21 cellular contexts compared by ENCODE assay signal in the genomic region with DNA sequence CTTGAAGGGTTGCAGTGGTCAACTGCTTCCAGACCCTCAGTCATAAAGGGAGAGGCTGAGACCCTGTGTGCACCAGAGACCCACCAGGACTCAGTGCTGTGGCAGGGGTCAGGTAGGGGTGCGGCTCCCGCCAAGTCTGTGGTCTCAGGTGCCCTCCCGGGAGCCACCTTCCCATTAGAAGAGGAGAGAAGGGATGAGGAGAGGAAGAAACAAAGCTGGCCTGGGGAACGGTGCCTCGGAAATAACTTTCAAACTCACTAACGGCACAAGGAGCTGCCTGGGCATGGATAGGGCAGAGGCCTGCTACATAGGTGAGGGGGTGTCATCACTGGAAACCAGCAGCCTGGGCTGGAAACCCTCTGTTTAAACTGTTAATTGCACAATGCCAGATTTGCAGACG.
A peak's percentile ranks its signal among the peaks of the same experiment; 100 is the strongest.
DNase-seq lines count a peak whose midpoint lies in the region; ATAC-seq, FAIRE-seq and TF ChIP-seq lines count a peak whose summit lies in the region.
"Had no signal": no experiment of that assay in that cellular context is flagged by ENCODE, and none has a peak within 500 bp of the region (broad histone marks: within the 10 kb centered on the region; RNA-seq: fewer than 3 reads in every experiment).

No MANE protein-coding gene starts in this region.

- no peaks in the 10 kb centered on the region for H3K27me3 Mint-ChIP-seq in WTC11 (ENCODE audit: low read depth)
- H3K27me3 Mint-ChIP-seq in osteocyte (ENCODE audit: unreplicated experiment), result no peaks in the 10 kb centered on the region
- H3K27me3 Mint-ChIP-seq: CD8-positive, alpha-beta memory T cell had no signal

- H3K9me3 Mint-ChIP-seq in WTC11, result no peaks in the 10 kb centered on the region
- H3K9me3 Mint-ChIP-seq in osteocyte (ENCODE audit: unreplicated experiment), result no peaks in the 10 kb centered on the region

- 80% methylated on average over 7 of the region's 7 CpGs for WGBS in right cardiac atrium
- WGBS in aorta, 2 donors, result 84 to 87% methylated on average over 7 of the region's 7 CpGs

- peak; percentile 21 for DNase-seq in Right ventricle myocardium superior
- DNase-seq in right cardiac atrium, result no peak
- peak; percentile 3 for DNase-seq in WTC11 (ENCODE audit: low spot score)
- DNase-seq in osteocyte (ENCODE audit: extremely low spot score, unreplicated experiment), result peak; percentile 46
- peak; percentile 2 to 34 for DNase-seq in aorta
- no peak for DNase-seq in RCC 7860 (ENCODE audit: low spot score)
- no peak for DNase-seq in NCI-H187 treated with DMSO at 0.1 percent for 48 hours (lab: John Stamatoyannopoulos, UW)
- no peak for DNase-seq in activated CD8-positive, alpha-beta memory T cell treated with anti-CD3 and anti-CD28 coated beads, Interleukin-2, amount 50 U/mL, for 4 hours
- DNase-seq: C1 segment of cervical spinal cord; CD8-positive, alpha-beta memory T cell; DMS53; EL; NCI-H1694 treated with DMSO at 0.1 percent for 48 hours; NCI-H2227 treated with DMSO at 0.1 percent for 48 hours; NCI-H524; PC-9 had no signal

- no peak overlapping the region for H3K27ac ChIP-seq in right cardiac atrium (ENCODE audit: low read length)
- no peak overlapping the region for H3K27ac ChIP-seq in aorta (ENCODE audit: low read depth in 1 of 2, low read length in 2 of 2)
- H3K27ac ChIP-seq: PC-9 had no signal

- POLR2A ChIA-PET in WTC11 (lab: Charles Lee), result no interaction called here

- H3K4me3 ChIP-seq in right cardiac atrium (ENCODE audit: low read length) (no peak overlapping the region), aorta (ENCODE audit: low read length in 2 of 2) (no peak overlapping the region)
- H3K4me3 ChIP-seq: GM12878, K562, PC-9 had no signal

- no peak for ATAC-seq in Right ventricle myocardium superior (ENCODE audit: poor library complexity)
- no peak for ATAC-seq in right cardiac atrium
- ATAC-seq in WTC11, result no peak
- ATAC-seq in aorta (ENCODE audit: low FRiP score), result no peak
- ATAC-seq: GM12878, K562 had no signal

- H3K9me3 ChIP-seq in right cardiac atrium (ENCODE audit: control insufficient read depth, low read length) (no peaks in the 10 kb centered on the region), aorta (ENCODE audit: control insufficient read depth, low read length) (no peaks in the 10 kb centered on the region)

- H3K36me3 ChIP-seq in aorta (ENCODE audit: control insufficient read depth in 1 of 2, insufficient read depth in 2 of 2, low read length in 1 of 2), result no peaks in the 10 kb centered on the region

- no peak overlapping the region for H3K4me3 Mint-ChIP-seq in WTC11
- H3K4me3 Mint-ChIP-seq in osteocyte (ENCODE audit: unreplicated experiment), result no peak overlapping the region
- H3K4me3 Mint-ChIP-seq: CD8-positive, alpha-beta memory T cell had no signal

- CTCF ChIA-PET in WTC11 (lab: Charles Lee), result interaction anchor here (3.2 kb wide), 1 partner anchor 53 kb away, joined by 8 read pairs; no protein-coding TSS in a partner anchor

- H3K4me1 Mint-ChIP-seq in WTC11 (no peaks in the 10 kb centered on the region), osteocyte (ENCODE audit: unreplicated experiment) (no peaks in the 10 kb centered on the region)
- H3K4me1 Mint-ChIP-seq: CD8-positive, alpha-beta memory T cell had no signal

- TF ChIP-seq CTCF in WTC11 (IDR thresholded peaks at IDR 0.05) (no peak), osteocyte (IDR thresholded peaks at IDR 0.05) (no peak)

- intact Hi-C loops in Right ventricle myocardium superior (cut with DNase I) (no loop called here), right cardiac atrium (cut with DNase I) (no loop called here), aorta (cut with DNase I) (no loop called here)

- H3K27me3 ChIP-seq in right cardiac atrium (ENCODE audit: control insufficient read depth, insufficient read depth) (no peaks in the 10 kb centered on the region), aorta (ENCODE audit: control insufficient read depth in 1 of 2, insufficient read depth in 2 of 2, low read length in 1 of 2) (no peaks in the 10 kb centered on the region)

- H3K27ac Mint-ChIP-seq in WTC11 (no peak overlapping the region), osteocyte (ENCODE audit: unreplicated experiment) (no peak overlapping the region)
- H3K27ac Mint-ChIP-seq: CD8-positive, alpha-beta memory T cell had no signal

- H3K4me1 ChIP-seq in right cardiac atrium (ENCODE audit: control insufficient read depth, insufficient read depth, low read length), result no peaks in the 10 kb centered on the region
- no peaks in the 10 kb centered on the region for H3K4me1 ChIP-seq in aorta (ENCODE audit: control insufficient read depth in 1 of 2, insufficient read depth in 2 of 2, low read length in 2 of 2)

- H3K36me3 Mint-ChIP-seq in WTC11, result no peaks in the 10 kb centered on the region
- H3K36me3 Mint-ChIP-seq in osteocyte (ENCODE audit: unreplicated experiment), result no peaks in the 10 kb centered on the region
- H3K36me3 Mint-ChIP-seq: CD8-positive, alpha-beta memory T cell had no signal

- no peak for FAIRE-seq in RCC 7860 (lab: Jason Lieb, UNC)
- FAIRE-seq: A204.1, GM12878, GM19239, H1, K562 had no signal

TF ChIP-seq in WTC11, 78 proteins besides CTCF, POLR2A, EP300 and RAD21:
- TF ChIP-seq, protein P1, sequence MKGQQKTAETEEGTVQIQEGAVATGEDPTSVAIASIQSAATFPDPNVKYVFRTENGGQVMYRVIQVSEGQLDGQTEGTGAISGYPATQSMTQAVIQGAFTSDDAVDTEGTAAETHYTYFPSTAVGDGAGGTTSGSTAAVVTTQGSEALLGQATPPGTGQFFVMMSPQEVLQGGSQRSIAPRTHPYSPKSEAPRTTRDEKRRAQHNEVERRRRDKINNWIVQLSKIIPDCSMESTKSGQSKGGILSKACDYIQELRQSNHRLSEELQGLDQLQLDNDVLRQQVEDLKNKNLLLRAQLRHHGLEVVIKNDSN (CRISPR knock-in tag; IDR thresholded peaks at IDR 0.05), result no peak
- TF ChIP-seq, protein P2, sequence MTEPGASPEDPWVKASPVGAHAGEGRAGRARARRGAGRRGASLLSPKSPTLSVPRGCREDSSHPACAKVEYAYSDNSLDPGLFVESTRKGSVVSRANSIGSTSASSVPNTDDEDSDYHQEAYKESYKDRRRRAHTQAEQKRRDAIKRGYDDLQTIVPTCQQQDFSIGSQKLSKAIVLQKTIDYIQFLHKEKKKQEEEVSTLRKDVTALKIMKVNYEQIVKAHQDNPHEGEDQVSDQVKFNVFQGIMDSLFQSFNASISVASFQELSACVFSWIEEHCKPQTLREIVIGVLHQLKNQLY (CRISPR knock-in tag; IDR thresholded peaks at IDR 0.05), result no peak
- TF ChIP-seq CBFB (CRISPR knock-in tag; IDR thresholded peaks at IDR 0.05; ENCODE audit: low read depth) (no peak), FOXJ3 (CRISPR knock-in tag; IDR thresholded peaks at IDR 0.05; ENCODE audit: borderline replicate concordance) (no peak), MXD4 (CRISPR knock-in tag; IDR thresholded peaks at IDR 0.05; ENCODE audit: borderline replicate concordance) (no peak), TEAD4 (CRISPR knock-in tag; IDR thresholded peaks at IDR 0.05) (no peak), IRF2 (CRISPR knock-in tag; IDR thresholded peaks at IDR 0.05; ENCODE audit: borderline replicate concordance, low read depth) (no peak), NFE2L1 (CRISPR knock-in tag; IDR thresholded peaks at IDR 0.05) (no peak)
- TF ChIP-seq, protein P3, sequence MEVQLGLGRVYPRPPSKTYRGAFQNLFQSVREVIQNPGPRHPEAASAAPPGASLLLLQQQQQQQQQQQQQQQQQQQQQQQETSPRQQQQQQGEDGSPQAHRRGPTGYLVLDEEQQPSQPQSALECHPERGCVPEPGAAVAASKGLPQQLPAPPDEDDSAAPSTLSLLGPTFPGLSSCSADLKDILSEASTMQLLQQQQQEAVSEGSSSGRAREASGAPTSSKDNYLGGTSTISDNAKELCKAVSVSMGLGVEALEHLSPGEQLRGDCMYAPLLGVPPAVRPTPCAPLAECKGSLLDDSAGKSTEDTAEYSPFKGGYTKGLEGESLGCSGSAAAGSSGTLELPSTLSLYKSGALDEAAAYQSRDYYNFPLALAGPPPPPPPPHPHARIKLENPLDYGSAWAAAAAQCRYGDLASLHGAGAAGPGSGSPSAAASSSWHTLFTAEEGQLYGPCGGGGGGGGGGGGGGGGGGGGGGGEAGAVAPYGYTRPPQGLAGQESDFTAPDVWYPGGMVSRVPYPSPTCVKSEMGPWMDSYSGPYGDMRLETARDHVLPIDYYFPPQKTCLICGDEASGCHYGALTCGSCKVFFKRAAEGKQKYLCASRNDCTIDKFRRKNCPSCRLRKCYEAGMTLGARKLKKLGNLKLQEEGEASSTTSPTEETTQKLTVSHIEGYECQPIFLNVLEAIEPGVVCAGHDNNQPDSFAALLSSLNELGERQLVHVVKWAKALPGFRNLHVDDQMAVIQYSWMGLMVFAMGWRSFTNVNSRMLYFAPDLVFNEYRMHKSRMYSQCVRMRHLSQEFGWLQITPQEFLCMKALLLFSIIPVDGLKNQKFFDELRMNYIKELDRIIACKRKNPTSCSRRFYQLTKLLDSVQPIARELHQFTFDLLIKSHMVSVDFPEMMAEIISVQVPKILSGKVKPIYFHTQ (CRISPR knock-in tag; IDR thresholded peaks at IDR 0.05), result no peak
- TF ChIP-seq, protein P4, sequence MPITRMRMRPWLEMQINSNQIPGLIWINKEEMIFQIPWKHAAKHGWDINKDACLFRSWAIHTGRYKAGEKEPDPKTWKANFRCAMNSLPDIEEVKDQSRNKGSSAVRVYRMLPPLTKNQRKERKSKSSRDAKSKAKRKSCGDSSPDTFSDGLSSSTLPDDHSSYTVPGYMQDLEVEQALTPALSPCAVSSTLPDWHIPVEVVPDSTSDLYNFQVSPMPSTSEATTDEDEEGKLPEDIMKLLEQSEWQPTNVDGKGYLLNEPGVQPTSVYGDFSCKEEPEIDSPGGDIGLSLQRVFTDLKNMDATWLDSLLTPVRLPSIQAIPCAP (CRISPR knock-in tag; IDR thresholded peaks at IDR 0.05), result no peak

Comparison
In these comparisons a context has a peak if more than half of its experiments do, and no peak if none do; other contexts are left out.
1. DNase-seq: peak in Right ventricle myocardium superior (single experiment), WTC11 (single experiment), osteocyte (single experiment) and aorta (2 of 2); none in right cardiac atrium (0 of 3), RCC 7860 (single experiment), NCI-H187 treated with DMSO at 0.1 percent for 48 hours (single experiment) and activated CD8-positive, alpha-beta memory T cell treated with anti-CD3 and anti-CD28 coated beads, Interleukin-2, amount 50 U/mL, for 4 hours (single experiment).